ENCODE assay signal across 8 cellular contexts in the genomic region with DNA sequence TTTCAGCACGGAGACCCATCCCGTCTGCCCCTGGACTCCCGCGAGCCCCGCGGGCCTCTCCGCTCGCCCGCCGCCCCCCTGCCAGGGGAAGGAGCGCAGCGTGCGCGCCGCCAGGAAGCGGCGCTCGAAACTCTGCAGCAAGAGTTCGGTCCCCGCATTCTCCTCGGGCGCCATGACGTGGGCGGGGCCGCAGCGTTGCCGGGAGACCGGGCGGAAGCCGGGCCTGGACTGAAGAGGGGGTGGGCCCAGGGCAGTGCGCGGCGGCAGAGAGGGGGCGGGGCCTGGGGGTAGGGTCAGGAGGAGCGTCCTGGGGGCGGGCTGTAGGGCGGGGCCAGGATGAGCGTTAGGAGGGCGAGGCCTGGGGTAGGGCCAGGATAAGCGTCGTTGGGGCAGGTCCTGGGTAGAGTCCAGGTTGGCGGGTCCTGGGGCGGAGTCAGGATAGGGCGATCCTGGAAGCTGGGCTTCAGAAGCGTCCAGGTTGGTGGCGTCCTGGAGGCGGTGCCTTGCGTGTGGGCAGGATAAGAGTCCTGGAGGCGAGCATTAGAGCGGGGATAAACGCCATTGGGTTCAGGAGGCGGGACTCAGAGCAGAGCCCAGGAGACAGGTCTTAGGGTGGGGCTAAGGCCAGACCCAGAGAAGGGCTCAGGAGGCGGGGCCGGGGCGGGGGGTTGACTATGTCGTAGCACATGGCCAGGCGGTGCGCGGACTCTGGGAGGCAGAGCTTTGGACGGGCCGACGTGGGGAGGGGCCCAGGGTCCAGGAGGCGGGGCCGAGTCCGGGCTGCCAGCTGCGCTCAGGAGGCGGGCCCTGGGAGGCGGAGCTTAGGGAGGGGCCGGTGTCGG.
DNase-seq lines count a peak whose midpoint lies in the region; ATAC-seq, FAIRE-seq and TF ChIP-seq lines count a peak whose summit lies in the region.
"Not testable (repeated sequence)": the region's sequence is repeated elsewhere in the genome, so short reads cannot be mapped to it uniquely, and the experiment has no call there.

No MANE protein-coding gene starts in this region.

- H3K27ac ChIP-seq in cingulate gyrus (ENCODE audit: low read depth, low read length): peak overlapping the region; percentile 87

- peak; percentile 100 for ATAC-seq in HG03439 (IDR thresholded peaks at IDR 0.05; ENCODE audit: unreplicated experiment)

- peak overlapping the region; percentile 53 for H3K4me3 ChIP-seq in AG09309 (ENCODE audit: control insufficient read depth, low read depth, low read length)

- FAIRE-seq in GM19239 (lab: Jason Lieb, UNC): peak; percentile 73

- TF ChIP-seq CTCF in AG09309 (IDR thresholded peaks at IDR 0.05; ENCODE audit: control insufficient read depth, insufficient read depth, low read depth, low read length, missing control alignments): not testable (repeated sequence)

- DNase-seq in AG09309 (ENCODE audit: low read depth): peak; percentile 96
- peak; percentile 60 for DNase-seq in GM19239 (ENCODE audit: insufficient read length, low spot score)
- peak; percentile 95 for DNase-seq in NCI-H510A (lab: John Stamatoyannopoulos, UW)
- peak; percentile 98 for DNase-seq in activated CD4-positive, alpha-beta T cell treated with anti-CD3 and anti-CD28 coated beads for 48 hours
- peak; percentile 100 for DNase-seq in kidney glomerular epithelial cell (lab: John Stamatoyannopoulos, UW)
- DNase-seq in stimulated activated CD4-positive, alpha-beta T cell treated with anti-CD3 and anti-CD28 coated beads, Interleukin-15, amount 100 ng/mL, for 24 hours: peak; percentile 99

Comparison
In these comparisons a context has a peak if more than half of its experiments do, and no peak if none do; other contexts are left out.
1. Peak in every context shown above with its lines: DNase-seq, ATAC-seq, H3K4me3 ChIP-seq and H3K27ac ChIP-seq.